ENCODE assay signal across 9 cellular contexts in genomic region chr7:112286294-112287086, GRCh38.
DNase-seq lines count a peak whose midpoint lies in the region; ATAC-seq and TF ChIP-seq lines count a peak whose summit lies in the region.
"Had no signal": no experiment of that assay in that cellular context is flagged by ENCODE, and none has a peak within 500 bp of the region (broad histone marks: within the 10 kb centered on the region; RNA-seq: fewer than 3 reads in every experiment).

No MANE protein-coding gene starts in this region.

- H3K4me3 ChIP-seq in WERI-Rb-1 (ENCODE audit: low read depth, low read length), result no peak overlapping the region

- no peaks in the 10 kb centered on the region for H3K27me3 ChIP-seq in WERI-Rb-1 (ENCODE audit: insufficient read depth, low read depth, severe bottlenecking)

- H3K9me3 ChIP-seq in WERI-Rb-1 (ENCODE audit: severe bottlenecking), result no peaks in the 10 kb centered on the region

- DNase-seq in COLO668 (lab: John Stamatoyannopoulos, UW; ENCODE audit: unreplicated experiment), result peak; percentile 70
- DNase-seq in SHP77 (lab: John Stamatoyannopoulos, UW), result peak; percentile 56 to 70
- DNase-seq in WERI-Rb-1, result no peak
- no peak for DNase-seq in DMS53 (lab: John Stamatoyannopoulos, UW)
- DNase-seq in naive thymus-derived CD8-positive, alpha-beta T cell, result no peak
- DNase-seq: IMR-90 had no signal

- peaks cover 10 to 34% (median 20%) of the 10 kb centered on the region in 4 donors for H3K4me1 Mint-ChIP-seq in naive thymus-derived CD8-positive, alpha-beta T cell

- H3K36me3 Mint-ChIP-seq in naive thymus-derived CD8-positive, alpha-beta T cell, result peaks cover 3 to 31% (median 14%) of the 10 kb centered on the region in 3 donors

- no peaks in the 10 kb centered on the region for H3K36me3 ChIP-seq in WERI-Rb-1

- no peak overlapping the region for H3K27ac ChIP-seq in WERI-Rb-1

- H3K4me3 Mint-ChIP-seq in naive thymus-derived CD8-positive, alpha-beta T cell, result no peak overlapping the region

- H3K27me3 Mint-ChIP-seq in naive thymus-derived CD8-positive, alpha-beta T cell, result no peaks in the 10 kb centered on the region

- ATAC-seq in GM21381 (IDR thresholded peaks at IDR 0.05; ENCODE audit: unreplicated experiment) (peak; percentile 34), HG03432 (IDR thresholded peaks at IDR 0.05; ENCODE audit: unreplicated experiment) (peak; percentile 89), HG03039 (IDR thresholded peaks at IDR 0.05; ENCODE audit: unreplicated experiment) (no peak)
- no peak for ATAC-seq in naive thymus-derived CD8-positive, alpha-beta T cell

- POLR2A ChIA-PET in naive thymus-derived CD8-positive, alpha-beta T cell (lab: Charles Lee), result no interaction called here

- H3K9me3 Mint-ChIP-seq in naive thymus-derived CD8-positive, alpha-beta T cell, result no peaks in the 10 kb centered on the region

- peak overlapping the region in 5 of 10 donors; percentile 32 to 79 (median 58) for H3K27ac Mint-ChIP-seq in naive thymus-derived CD8-positive, alpha-beta T cell

- TF ChIP-seq CTCF in WERI-Rb-1 (IDR thresholded peaks at IDR 0.05; ENCODE audit: low read depth, low read length), result no peak

Comparison
In these comparisons a context has a peak if more than half of its experiments do, and no peak if none do; other contexts are left out.
1. DNase-seq: peak in COLO668 (single experiment) and SHP77 (2 of 2); none in WERI-Rb-1 (single experiment), DMS53 (single experiment) and naive thymus-derived CD8-positive, alpha-beta T cell (0 of 10).
2. ATAC-seq: peak in GM21381 (single experiment) and HG03432 (single experiment); none in naive thymus-derived CD8-positive, alpha-beta T cell (0 of 2) and HG03039 (single experiment).